In the genomic region with DNA sequence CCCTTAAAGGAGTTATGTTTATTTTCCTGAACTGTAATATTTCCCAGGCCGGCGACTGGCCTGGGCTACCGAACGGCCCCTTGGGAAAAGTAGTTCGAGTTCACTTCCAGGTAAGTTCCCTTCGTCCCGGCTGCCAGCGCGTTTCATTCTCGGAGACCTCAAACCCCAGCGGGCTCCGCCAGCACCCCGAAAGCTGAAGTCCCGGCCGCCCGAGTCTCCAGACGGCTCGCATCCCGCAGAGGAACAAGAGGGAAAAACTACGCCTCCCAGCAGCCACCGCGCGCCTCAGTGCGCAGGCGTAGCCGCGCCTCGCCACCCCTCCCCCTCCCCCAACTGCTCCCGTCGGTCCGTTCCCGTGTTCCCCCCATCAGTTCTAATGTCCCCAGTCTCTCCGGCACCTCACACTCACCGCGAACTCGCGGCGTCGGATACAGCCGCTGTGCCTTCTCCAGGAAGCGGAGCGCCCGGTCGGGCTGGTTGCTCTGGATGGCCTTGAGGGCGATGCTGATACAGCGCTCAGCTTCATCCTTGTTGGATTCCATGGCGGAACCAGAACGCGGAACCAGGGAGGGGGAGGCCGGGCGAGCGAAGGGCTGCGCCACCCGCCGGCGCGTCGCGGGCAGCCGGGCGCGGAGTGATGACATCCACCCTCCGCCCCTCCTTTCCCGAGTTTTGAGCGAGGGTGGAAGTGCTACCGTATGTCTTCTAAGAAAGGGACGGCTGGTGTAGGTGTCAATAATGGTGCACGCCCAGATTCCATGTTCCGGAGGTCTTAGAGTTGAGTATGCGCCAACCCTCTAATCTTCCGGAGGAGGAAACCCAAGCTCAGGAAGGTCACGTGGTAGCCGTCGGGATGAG, we compare ENCODE assay signal across 8 cellular contexts. TPM values are rescaled to one million over a fixed set of nuclear protein-coding genes. Genes with fewer than 3 reads are reported as not detected.
A peak's percentile ranks its signal among the peaks of the same experiment; 100 is the strongest.
DNase-seq lines count a peak whose midpoint lies in the region; ATAC-seq and TF ChIP-seq lines count a peak whose summit lies in the region.

TSS of gene DNAJB12 (minus strand) at position 564 of the 858 bp plus-strand sequence. CDS start at position 542, 22 bp downstream.

- no peaks in the 10 kb centered on the region for H3K36me3 ChIP-seq in smooth muscle cell (ENCODE audit: low read depth)

- TF ChIP-seq CTCF in AG09309 (IDR thresholded peaks at IDR 0.05; ENCODE audit: control insufficient read depth, insufficient read depth, low read depth, low read length, missing control alignments) (no peak), smooth muscle cell (IDR thresholded peaks at IDR 0.05; ENCODE audit: borderline replicate concordance, insufficient read depth, poor library complexity, severe bottlenecking) (no peak)

- H2AFZ ChIP-seq in smooth muscle cell (ENCODE audit: low read depth), result peak within 1 kb of the TSS; percentile 82

- peaks cover 7% of the 10 kb centered on the region for H3K4me1 ChIP-seq in smooth muscle cell (ENCODE audit: low read depth)

- H3K4me3 ChIP-seq in AG09309 (ENCODE audit: control insufficient read depth, low read depth, low read length) (peak within 1 kb of the TSS; percentile 70), smooth muscle cell (peak within 1 kb of the TSS; percentile 91)

- H3K27ac Mint-ChIP-seq in immature natural killer cell, result peak within 1 kb of the TSS; percentile 90 to 97 (median 95)

- H3K9me3 Mint-ChIP-seq in immature natural killer cell, result peaks cover 0 to 1% (median 0%) of the 10 kb centered on the region in 6 donors

- no peaks in the 10 kb centered on the region for H3K27me3 ChIP-seq in smooth muscle cell (ENCODE audit: low read depth)

- peak; percentile 67 for ATAC-seq in GM19025 (IDR thresholded peaks at IDR 0.05; ENCODE audit: low read depth, unreplicated experiment)
- ATAC-seq in HG03280 (IDR thresholded peaks at IDR 0.05; ENCODE audit: unreplicated experiment), result peak; percentile 73

- 1% methylated on average over 70 of the region's 74 CpGs for WGBS in smooth muscle cell (ENCODE audit: low lambda C conversion rate)

- no peaks in the 10 kb centered on the region for H3F3A ChIP-seq in smooth muscle cell (ENCODE audit: low read depth)

- H3K4me3 Mint-ChIP-seq in immature natural killer cell, result peak within 1 kb of the TSS; percentile 94 to 98 (median 95)

- H3K9me3 ChIP-seq in smooth muscle cell (replicated peaks; ENCODE audit: low read depth), result no peaks in the 10 kb centered on the region

- H3K36me3 Mint-ChIP-seq in immature natural killer cell, result peaks cover 7 to 11% (median 7%) of the 10 kb centered on the region in 3 donors

- H4K20me1 ChIP-seq in smooth muscle cell (ENCODE audit: low read depth), result peaks cover 16% of the 10 kb centered on the region

- peak within 1 kb of the TSS; percentile 99 for H3K9ac ChIP-seq in smooth muscle cell (ENCODE audit: low read depth)

- peaks cover 7 to 16% (median 11%) of the 10 kb centered on the region in 3 donors for H3K27me3 Mint-ChIP-seq in immature natural killer cell (ENCODE audit: low read depth in 3 of 3)

- H3K79me2 ChIP-seq in smooth muscle cell (ENCODE audit: low read depth), result peaks cover 32% of the 10 kb centered on the region

- H3K4me1 Mint-ChIP-seq in immature natural killer cell, result peaks cover 44 to 59% of the 10 kb centered on the region in 2 donors

- peak; percentile 65 for DNase-seq in AG09309 (ENCODE audit: low read depth)
- DNase-seq in NCI-H345 treated with DMSO at 0.1 percent for 48 hours (lab: John Stamatoyannopoulos, UW; ENCODE audit: unreplicated experiment), result peak; percentile 72
- peak; percentile 79 to 82 (median 80) for DNase-seq in activated CD4-positive, CD25-positive, alpha-beta regulatory T cell (lab: John Stamatoyannopoulos, UW)
- DNase-seq in caudate nucleus (lab: John Stamatoyannopoulos, UW), result peak; percentile 56 to 100 (median 93)
- peak; percentile 90 to 92 (median 91) for DNase-seq in immature natural killer cell
- DNase-seq in smooth muscle cell (lab: John Stamatoyannopoulos, UW; ENCODE audit: unreplicated experiment), result peak; percentile 98

- peak within 1 kb of the TSS; percentile 89 for H3K4me2 ChIP-seq in smooth muscle cell

- peak within 1 kb of the TSS; percentile 100 for H3K27ac ChIP-seq in caudate nucleus (ENCODE audit: low read depth, low read length)
- peak within 1 kb of the TSS; percentile 97 for H3K27ac ChIP-seq in smooth muscle cell (ENCODE audit: low read depth)

RNA-seq across cellular contexts. Expression of gene DNAJB12, which starts in this region (rescaled TPM):
- polyA plus RNA-seq in immature natural killer cell, result 10 to 100 TPM; 12.2 to 32.0 (median 12.4) TPM
- 12.5 and 14.3 TPM in 2 replicates for total RNA-seq in smooth muscle cell
- 24.5 and 26.7 TPM in 2 replicates for polyA plus RNA-seq in smooth muscle cell

Comparison
In these comparisons a context has a peak if more than half of its experiments do, and no peak if none do; other contexts are left out.
1. Peak in every context shown above with its lines: DNase-seq, ATAC-seq, H3K4me3 ChIP-seq and H3K27ac ChIP-seq.